In genomic region chr11:8814209-8814922, GRCh38 we compare ENCODE assay signal across 8 cellular contexts.
DNase-seq lines count a peak whose midpoint lies in the region; ATAC-seq and TF ChIP-seq lines count a peak whose summit lies in the region.

No MANE protein-coding gene starts in this region.

- H3K9me3 ChIP-seq in esophagus muscularis mucosa = no peaks in the 10 kb centered on the region

- intact Hi-C loops in esophagus muscularis mucosa (cut with DNase I) = loop anchor here (5.0 to 10.0 kb wide), 3 partner anchors 58 to 220 kb away; partner anchors contain the start of genes AKIP1 and STK33

- ATAC-seq in GM18909 (IDR thresholded peaks at IDR 0.05; ENCODE audit: poor library complexity, unreplicated experiment) = peak; percentile 19

- no peak for TF ChIP-seq POLR2A in esophagus muscularis mucosa (IDR thresholded peaks at IDR 0.05; ENCODE audit: low read depth)

- H3K27ac ChIP-seq in esophagus muscularis mucosa (replicated peaks in 1 of 4) = peak overlapping the region; percentile 90 to 95 (median 93)
- peak overlapping the region in 19 of 21 experiments; percentile 0 to 82 (median 64) for H3K27ac ChIP-seq in skin epidermis

- H3K4me3 ChIP-seq in esophagus muscularis mucosa = no peak overlapping the region
- no peak overlapping the region for H3K4me3 ChIP-seq in skin epidermis

- no peak for TF ChIP-seq EP300 in esophagus muscularis mucosa (IDR thresholded peaks at IDR 0.05)

- no peaks in the 10 kb centered on the region for H3K36me3 ChIP-seq in esophagus muscularis mucosa

- no peaks in the 10 kb centered on the region for H3K27me3 ChIP-seq in esophagus muscularis mucosa

- DNase-seq in NCI-H69 (lab: John Stamatoyannopoulos, UW) = peak; percentile 66
- no peak for DNase-seq in esophagus muscularis mucosa (ENCODE audit: extremely low spot score)
- no peak for DNase-seq in NCI-H748 (lab: John Stamatoyannopoulos, UW; ENCODE audit: unreplicated experiment)
- DNase-seq in HuH-7.5 (ENCODE audit: low spot score) = no peak
- DNase-seq in SIG-M5 (lab: John Stamatoyannopoulos, UW) = no peak
- DNase-seq in NCI-H446 (lab: John Stamatoyannopoulos, UW) = no peak

- H3K4me1 ChIP-seq in esophagus muscularis mucosa = peaks cover 26 to 38% (median 37%) of the 10 kb centered on the region in 4 donors

- WGBS in esophagus muscularis mucosa = 54% methylated on average over 4 of the region's 4 CpGs

- TF ChIP-seq CTCF in esophagus muscularis mucosa (IDR thresholded peaks at IDR 0.05) = no peak
